In genomic region chr3:141632779-141633374, GRCh38 we compare ENCODE assay signal across 2 cellular contexts.
TF ChIP-seq lines count a peak whose summit lies in the region.

No MANE protein-coding gene starts in this region.

TF ChIP-seq in GM23338, 12 proteins besides CTCF, POLR2A, EP300 and RAD21 (continued from another document):
- TF ChIP-seq JUNB (IDR thresholded peaks at IDR 0.05; ENCODE audit: unreplicated experiment) (no peak), EZH2 (IDR thresholded peaks at IDR 0.05; ENCODE audit: low read depth, unreplicated experiment) (no peak), CREB1 (CRISPR knock-in tag; IDR thresholded peaks at IDR 0.05; ENCODE audit: low read depth) (no peak), STAT1 (IDR thresholded peaks at IDR 0.05; ENCODE audit: unreplicated experiment) (no peak), EZH2phosphoT487 (IDR thresholded peaks at IDR 0.05; ENCODE audit: unreplicated experiment) (no peak)
- TF ChIP-seq, protein P1, sequence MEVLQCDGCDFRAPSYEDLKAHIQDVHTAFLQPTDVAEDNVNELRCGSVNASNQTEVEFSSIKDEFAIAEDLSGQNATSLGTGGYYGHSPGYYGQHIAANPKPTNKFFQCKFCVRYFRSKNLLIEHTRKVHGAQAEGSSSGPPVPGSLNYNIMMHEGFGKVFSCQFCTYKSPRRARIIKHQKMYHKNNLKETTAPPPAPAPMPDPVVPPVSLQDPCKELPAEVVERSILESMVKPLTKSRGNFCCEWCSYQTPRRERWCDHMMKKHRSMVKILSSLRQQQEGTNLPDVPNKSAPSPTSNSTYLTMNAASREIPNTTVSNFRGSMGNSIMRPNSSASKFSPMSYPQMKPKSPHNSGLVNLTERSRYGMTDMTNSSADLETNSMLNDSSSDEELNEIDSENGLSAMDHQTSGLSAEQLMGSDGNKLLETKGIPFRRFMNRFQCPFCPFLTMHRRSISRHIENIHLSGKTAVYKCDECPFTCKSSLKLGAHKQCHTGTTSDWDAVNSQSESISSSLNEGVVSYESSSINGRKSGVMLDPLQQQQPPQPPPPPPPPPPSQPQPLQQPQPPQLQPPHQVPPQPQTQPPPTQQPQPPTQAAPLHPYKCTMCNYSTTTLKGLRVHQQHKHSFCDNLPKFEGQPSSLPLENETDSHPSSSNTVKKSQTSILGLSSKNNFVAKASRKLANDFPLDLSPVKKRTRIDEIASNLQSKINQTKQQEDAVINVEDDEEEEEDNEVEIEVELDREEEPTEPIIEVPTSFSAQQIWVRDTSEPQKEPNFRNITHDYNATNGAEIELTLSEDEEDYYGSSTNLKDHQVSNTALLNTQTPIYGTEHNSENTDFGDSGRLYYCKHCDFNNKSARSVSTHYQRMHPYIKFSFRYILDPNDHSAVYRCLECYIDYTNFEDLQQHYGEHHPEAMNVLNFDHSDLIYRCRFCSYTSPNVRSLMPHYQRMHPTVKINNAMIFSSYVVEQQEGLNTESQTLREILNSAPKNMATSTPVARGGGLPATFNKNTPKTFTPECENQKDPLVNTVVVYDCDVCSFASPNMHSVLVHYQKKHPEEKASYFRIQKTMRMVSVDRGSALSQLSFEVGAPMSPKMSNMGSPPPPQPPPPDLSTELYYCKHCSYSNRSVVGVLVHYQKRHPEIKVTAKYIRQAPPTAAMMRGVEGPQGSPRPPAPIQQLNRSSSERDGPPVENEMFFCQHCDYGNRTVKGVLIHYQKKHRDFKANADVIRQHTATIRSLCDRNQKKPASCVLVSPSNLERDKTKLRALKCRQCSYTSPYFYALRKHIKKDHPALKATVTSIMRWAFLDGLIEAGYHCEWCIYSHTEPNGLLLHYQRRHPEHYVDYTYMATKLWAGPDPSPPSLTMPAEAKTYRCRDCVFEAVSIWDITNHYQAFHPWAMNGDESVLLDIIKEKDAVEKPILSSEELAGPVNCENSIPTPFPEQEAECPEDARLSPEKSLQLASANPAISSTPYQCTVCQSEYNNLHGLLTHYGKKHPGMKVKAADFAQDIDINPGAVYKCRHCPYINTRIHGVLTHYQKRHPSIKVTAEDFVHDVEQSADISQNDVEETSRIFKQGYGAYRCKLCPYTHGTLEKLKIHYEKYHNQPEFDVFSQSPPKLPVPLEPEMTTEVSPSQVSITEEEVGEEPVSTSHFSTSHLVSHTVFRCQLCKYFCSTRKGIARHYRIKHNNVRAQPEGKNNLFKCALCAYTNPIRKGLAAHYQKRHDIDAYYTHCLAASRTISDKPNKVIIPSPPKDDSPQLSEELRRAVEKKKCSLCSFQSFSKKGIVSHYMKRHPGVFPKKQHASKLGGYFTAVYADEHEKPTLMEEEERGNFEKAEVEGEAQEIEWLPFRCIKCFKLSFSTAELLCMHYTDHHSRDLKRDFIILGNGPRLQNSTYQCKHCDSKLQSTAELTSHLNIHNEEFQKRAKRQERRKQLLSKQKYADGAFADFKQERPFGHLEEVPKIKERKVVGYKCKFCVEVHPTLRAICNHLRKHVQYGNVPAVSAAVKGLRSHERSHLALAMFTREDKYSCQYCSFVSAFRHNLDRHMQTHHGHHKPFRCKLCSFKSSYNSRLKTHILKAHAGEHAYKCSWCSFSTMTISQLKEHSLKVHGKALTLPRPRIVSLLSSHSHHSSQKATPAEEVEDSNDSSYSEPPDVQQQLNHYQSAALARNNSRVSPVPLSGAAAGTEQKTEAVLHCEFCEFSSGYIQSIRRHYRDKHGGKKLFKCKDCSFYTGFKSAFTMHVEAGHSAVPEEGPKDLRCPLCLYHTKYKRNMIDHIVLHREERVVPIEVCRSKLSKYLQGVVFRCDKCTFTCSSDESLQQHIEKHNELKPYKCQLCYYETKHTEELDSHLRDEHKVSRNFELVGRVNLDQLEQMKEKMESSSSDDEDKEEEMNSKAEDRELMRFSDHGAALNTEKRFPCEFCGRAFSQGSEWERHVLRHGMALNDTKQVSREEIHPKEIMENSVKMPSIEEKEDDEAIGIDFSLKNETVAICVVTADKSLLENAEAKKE (CRISPR knock-in tag; IDR thresholded peaks at IDR 0.05) = no peak
TF ChIP-seq in GM23338: peak in this region for 0.

TF ChIP-seq in HCT116, 20 proteins besides CTCF, POLR2A, EP300 and RAD21:
- TF ChIP-seq, protein P2, sequence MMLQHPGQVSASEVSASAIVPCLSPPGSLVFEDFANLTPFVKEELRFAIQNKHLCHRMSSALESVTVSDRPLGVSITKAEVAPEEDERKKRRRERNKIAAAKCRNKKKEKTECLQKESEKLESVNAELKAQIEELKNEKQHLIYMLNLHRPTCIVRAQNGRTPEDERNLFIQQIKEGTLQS (IDR thresholded peaks at IDR 0.05) = no peak
- TF ChIP-seq SIN3A (IDR thresholded peaks at IDR 0.05; ENCODE audit: low read depth) (no peak), FOSL1 (IDR thresholded peaks at IDR 0.05; ENCODE audit: low read depth) (no peak), EGR1 (IDR thresholded peaks at IDR 0.05; ENCODE audit: low read depth) (no peak), MAX (IDR thresholded peaks at IDR 0.05) (no peak), POLR2AphosphoS5 (IDR thresholded peaks at IDR 0.05; ENCODE audit: low read depth, low read length) (no peak), CEBPB (IDR thresholded peaks at IDR 0.05; ENCODE audit: low read depth) (no peak), TCF7L2 (IDR thresholded peaks at IDR 0.05; ENCODE audit: borderline replicate concordance, extremely low read depth, insufficient read depth, insufficient read length) (no peak), EZH2phosphoT487 (IDR thresholded peaks at IDR 0.05; ENCODE audit: borderline replicate concordance) (no peak), ZBTB33 (IDR thresholded peaks at IDR 0.05; ENCODE audit: extremely low read depth, insufficient replicate concordance, low read length) (no peak), ZNF274 (IDR thresholded peaks at IDR 0.05; ENCODE audit: low read depth, low read length) (no peak)
